Comparison of ENCODE assay signal across 8 cellular contexts in genomic region chr22:50622723-50623327, GRCh38. TPM values are rescaled to one million over a fixed set of nuclear protein-coding genes. Genes with fewer than 3 reads are reported as not detected.
DNase-seq lines count a peak whose midpoint lies in the region; ATAC-seq and TF ChIP-seq lines count a peak whose summit lies in the region.

No MANE protein-coding gene starts in this region.

- peaks cover 44% of the 10 kb centered on the region for H3K4me1 Mint-ChIP-seq in CD14-positive monocyte

- H4K91ac ChIP-seq in IMR-90 (ENCODE audit: insufficient read depth, low read depth, low read length), result no peak overlapping the region

- BruUV-seq in IMR-90 (replicated peaks; lab: Mats Ljungman, UMichigan), result no TSS peak

- H3K9me3 Mint-ChIP-seq in CD14-positive monocyte, result peaks cover 0 to 4% (median 0%) of the 10 kb centered on the region in 7 donors

- CTCF ChIA-PET in IMR-90 (lab: Yijun Ruan, JAX), result no interaction called here

- H3K27me3 ChIP-seq in IMR-90 (ENCODE audit: control insufficient read depth, insufficient read depth, low read length), result peaks cover 2% of the 10 kb centered on the region; the same call in 1 of the 2 replicates
- no peaks in the 10 kb centered on the region for H3K27me3 ChIP-seq in RWPE2 (ENCODE audit: insufficient read depth, poor library complexity, severe bottlenecking)
- no peaks in the 10 kb centered on the region for H3K27me3 ChIP-seq in right cardiac atrium (ENCODE audit: control insufficient read depth, insufficient read depth)

- DNase-seq in CD14-positive monocyte (ENCODE audit: low spot score) (no peak), IMR-90 (no peak), RWPE2 (ENCODE audit: low spot score) (peak; percentile 56), left lobe of liver (ENCODE audit: low spot score) (peak; percentile 91), lower leg skin (ENCODE audit: low spot score in 2 of 2) (no peak), right cardiac atrium (no peak), mesenteric fat pad (ENCODE audit: low spot score) (no peak)

- peaks cover 5 to 10% (median 5%) of the 10 kb centered on the region in 3 donors for H3K27me3 Mint-ChIP-seq in CD14-positive monocyte (ENCODE audit: low read depth in 3 of 3)

- no peak overlapping the region for H3K18ac ChIP-seq in IMR-90 (ENCODE audit: low read depth, low read length)

- no peak overlapping the region for H3K4ac ChIP-seq in IMR-90 (ENCODE audit: low read depth, low read length)

- H3K36me3 ChIP-seq in IMR-90 (ENCODE audit: control insufficient read depth, insufficient read depth, low read length) (peaks cover 2% of the 10 kb centered on the region; the same call in 1 of the 2 replicates), RWPE2 (ENCODE audit: low read depth) (no peaks in the 10 kb centered on the region)

- in situ Hi-C loops in IMR-90 (cut with MboI; ENCODE audit: low sequenced_read_pairs), result no loop called here

- H4K5ac ChIP-seq in IMR-90 (ENCODE audit: low read depth, low read length), result no peak overlapping the region

- no peak overlapping the region for H2BK120ac ChIP-seq in IMR-90 (ENCODE audit: low read depth, low read length)

- H3K4me3 ChIP-seq in IMR-90 (ENCODE audit: insufficient read depth, low read depth, low read length), result no peak overlapping the region
- H3K4me3 ChIP-seq in RWPE2 (ENCODE audit: severe bottlenecking), result no peak overlapping the region
- no peak overlapping the region for H3K4me3 ChIP-seq in lower leg skin (ENCODE audit: low read depth, poor library complexity, severe bottlenecking)
- no peak overlapping the region for H3K4me3 ChIP-seq in right cardiac atrium (ENCODE audit: low read length)

- ATAC-seq in IMR-90 (ENCODE audit: low read depth) (no peak), RWPE2 (ENCODE audit: low read depth) (peak; percentile 21; the same call in 1 of the 3 replicates), left lobe of liver (peak; percentile 83), HG02763 (IDR thresholded peaks at IDR 0.05; ENCODE audit: unreplicated experiment) (no peak), right cardiac atrium (no peak)

- peaks cover 0 to 17% of the 10 kb centered on the region in 2 experiments; a peak in 1 of 4 replicates for H3K79me1 ChIP-seq in IMR-90 (ENCODE audit: low read depth in 1 of 2, low read length in 2 of 2)

- H4K20me1 ChIP-seq in IMR-90 (ENCODE audit: insufficient read depth, low read length), result peaks cover 5% of the 10 kb centered on the region

- TF ChIP-seq POLR2A in IMR-90 (IDR thresholded peaks at IDR 0.05; ENCODE audit: low read depth, low read length) (no peak), lower leg skin (IDR thresholded peaks at IDR 0.05) (no peak)

- 72% methylated on average over 11 of the region's 16 CpGs; no CpG with 5 or more reads in 1 of the 2 experiments for whole genome bisulfite sequencing in IMR-90 (ENCODE audit: extremely low coverage in 2 of 2, insufficient read length in 1 of 2), 2 experiments
- 36 to 51% methylated on average over 15 of the region's 16 CpGs for WGBS in lower leg skin, 2 donors
- WGBS in right cardiac atrium, result 68% methylated on average over 16 of the region's 16 CpGs

- 0 out of 2 replicates have a peak, but pooled peaks cover 3% of the 10 kb centered on the region for H3K9me1 ChIP-seq in IMR-90 (ENCODE audit: insufficient read depth, low read length)

- H3K27ac ChIP-seq in IMR-90 (ENCODE audit: insufficient read depth, low read length), result no peak overlapping the region
- H3K27ac ChIP-seq in RWPE2 (ENCODE audit: poor library complexity, severe bottlenecking), result peak overlapping the region; percentile 68
- no peak overlapping the region for H3K27ac ChIP-seq in right cardiac atrium (ENCODE audit: low read length)

- no peak overlapping the region for H2BK20ac ChIP-seq in IMR-90 (ENCODE audit: low read depth, low read length)

- no peak overlapping the region for H3K27ac Mint-ChIP-seq in CD14-positive monocyte

- H3K4me3 Mint-ChIP-seq in CD14-positive monocyte, result no peak overlapping the region

- H3K9ac ChIP-seq in IMR-90 (ENCODE audit: low read depth, low read length), result no peak overlapping the region

- H3K36me3 Mint-ChIP-seq in CD14-positive monocyte, result peaks cover 11 to 25% of the 10 kb centered on the region in 2 donors

- peak; percentile 9 for TF ChIP-seq CTCF in CD14-positive monocyte (IDR thresholded peaks at IDR 0.05)
- TF ChIP-seq CTCF in IMR-90 (conservative IDR thresholded peaks at IDR 0.05; ENCODE audit: low read depth, low read length), result no peak
- peak; percentile 3 for TF ChIP-seq CTCF in RWPE2 (IDR thresholded peaks at IDR 0.05; ENCODE audit: poor library complexity, severe bottlenecking)
- no peak for TF ChIP-seq CTCF in lower leg skin (IDR thresholded peaks at IDR 0.05)

- H3K4me2 ChIP-seq in IMR-90 (ENCODE audit: low read depth, low read length), result no peak overlapping the region

- intact Hi-C loops in CD14-positive monocyte (cut with micrococcal nuclease) (loop anchor here (5.0 kb wide), 4 partner anchors 61 to 371 kb away; partner anchors contain the start of genes HDAC10 (in 1 of the 2), SCO2 (in 1 of the 2) and SYCE3 (in 1 of the 2)), IMR-90 (cut with micrococcal nuclease) (loop anchor here (5.0 kb wide), 2 partner anchors 46 to 69 kb away; partner anchors contain the start of gene CPT1B), lower leg skin (cut with DNase I; ENCODE audit: low total_unique reads) (no loop called here), right cardiac atrium (cut with DNase I) (no loop called here)

- H2AFZ ChIP-seq in IMR-90 (replicated peaks; ENCODE audit: low read length, poor library complexity), result no peak overlapping the region

- no peak overlapping the region for H3K14ac ChIP-seq in IMR-90 (replicated peaks; ENCODE audit: low read depth, low read length)

- H2BK15ac ChIP-seq in IMR-90 (ENCODE audit: low read depth, low read length), result no peak overlapping the region

- POLR2A ChIA-PET in IMR-90 (lab: Charles Lee; ENCODE audit: unreplicated experiment), result no interaction called here

- TF ChIP-seq RAD21 in IMR-90 (IDR thresholded peaks at IDR 0.05; ENCODE audit: low read length), result no peak

- no peak overlapping the region for H2BK5ac ChIP-seq in IMR-90 (ENCODE audit: low read depth, low read length, poor library complexity, severe bottlenecking)

- H3K23ac ChIP-seq in IMR-90 (ENCODE audit: low read depth, low read length), result no peak overlapping the region

- H4K8ac ChIP-seq in IMR-90 (ENCODE audit: low read depth in 2 of 2, low read length in 2 of 2), result no peak overlapping the region

- dilution Hi-C loops in IMR-90 (cut with HindIII; ENCODE audit: low sequenced_read_pairs, unreplicated experiment), result no loop called here

- H2AK9ac ChIP-seq in IMR-90 (replicated peaks; ENCODE audit: low read depth, low read length, poor library complexity), result peak overlapping the region; percentile 55

- no peak overlapping the region for H3K56ac ChIP-seq in IMR-90 (ENCODE audit: extremely low read depth, insufficient read depth, low read length)

- H3K4me1 ChIP-seq in IMR-90 (ENCODE audit: control insufficient read depth, insufficient read depth, low read length) (peaks cover 10% of the 10 kb centered on the region; the same call in 1 of the 2 replicates), RWPE2 (ENCODE audit: insufficient read depth, poor library complexity, severe bottlenecking) (peaks cover 24% of the 10 kb centered on the region), right cardiac atrium (ENCODE audit: control insufficient read depth, insufficient read depth, low read length) (peaks cover 1% of the 10 kb centered on the region)

- no peak overlapping the region for H2AK5ac ChIP-seq in IMR-90 (ENCODE audit: low read depth, low read length)

- H3K9me3 ChIP-seq in IMR-90 (ENCODE audit: control insufficient read depth, insufficient read depth, low read length) (no peaks in the 10 kb centered on the region), RWPE2 (ENCODE audit: severe bottlenecking) (no peaks in the 10 kb centered on the region), right cardiac atrium (ENCODE audit: control insufficient read depth, low read length) (no peaks in the 10 kb centered on the region)

RNA-seq across cellular contexts. Expression of gene ARSA, which starts 5.1 kb away (rescaled TPM):
- polyA plus RNA-seq in CD14-positive monocyte (10 to 100 TPM; 11.9 to 12.1 TPM), IMR-90 (2012; rRNA removed) (24.2 and 30.0 TPM in 2 replicates), right cardiac atrium (35.6 TPM)
- total RNA-seq in IMR-90 (2012; rRNA removed) (3.1 and 3.4 TPM in 2 replicates), left lobe of liver (49.0 TPM), lower leg skin (10 to 100 TPM; 23.3 to 51.8 (median 30.4) TPM), right cardiac atrium (10 to 100 TPM; 30.3 to 37.0 (median 32.2) TPM), mesenteric fat pad (50.4 TPM)
- polyA plus RNA-seq in IMR-90 (2012; cell fraction: cytosol; rRNA removed), result 18.3 and 26.7 TPM in 2 replicates
- 71.9 and 207 TPM in 2 replicates for polyA plus RNA-seq in IMR-90 (2012; cell fraction: nucleus; rRNA removed; ENCODE audit: low replicate concordance)

RNA-seq across cellular contexts. Expression of gene MAPK8IP2, which starts 22.2 kb away (rescaled TPM):
- not detected for polyA plus RNA-seq in CD14-positive monocyte
- under 0.01 TPM in 2 replicates for total RNA-seq in IMR-90 (2012; rRNA removed)
- polyA plus RNA-seq in IMR-90 (2012; rRNA removed), result 0.14 and 0.22 TPM in 2 replicates
- polyA plus RNA-seq in IMR-90 (2012; cell fraction: cytosol; rRNA removed), result 0.05 and 0.29 TPM in 2 replicates
- 0.30 and 0.50 TPM in 2 replicates for polyA plus RNA-seq in IMR-90 (2012; cell fraction: nucleus; rRNA removed; ENCODE audit: low replicate concordance)
- total RNA-seq in left lobe of liver, result 0.53 TPM
- total RNA-seq in lower leg skin, result 1 to 10 TPM; 2.1 to 5.4 (median 3.6) TPM
- total RNA-seq in right cardiac atrium, result under 1 TPM; 0.28 to 0.47 (median 0.38) TPM
- polyA plus RNA-seq in right cardiac atrium, result 0.57 TPM
- 0.58 TPM for total RNA-seq in mesenteric fat pad

RNA-seq across cellular contexts. Expression of gene CHKB, which starts 40.2 kb away (rescaled TPM):
- polyA plus RNA-seq in CD14-positive monocyte (10 to 100 TPM; 29.1 to 31.3 TPM), IMR-90 (2012; rRNA removed) (35.3 and 36.9 TPM in 2 replicates), right cardiac atrium (44.5 TPM)
- total RNA-seq in IMR-90 (2012; rRNA removed) (7.2 and 8.1 TPM in 2 replicates), left lobe of liver (32.6 TPM), lower leg skin (10 to 100 TPM; 47.0 to 71.3 (median 66.4) TPM), right cardiac atrium (10 to 100 TPM; 33.9 to 63.4 (median 42.7) TPM), mesenteric fat pad (47.6 TPM)
- polyA plus RNA-seq in IMR-90 (2012; cell fraction: cytosol; rRNA removed), result 13.3 and 23.2 TPM in 2 replicates
- 222 and 243 TPM in 2 replicates for polyA plus RNA-seq in IMR-90 (2012; cell fraction: nucleus; rRNA removed; ENCODE audit: low replicate concordance)

RNA-seq across cellular contexts. Expression of gene CPT1B, which starts 44.6 kb away (rescaled TPM):
- polyA plus RNA-seq in CD14-positive monocyte (under 1 TPM in 1 of 2 donors, not detected in 1; 0.18 TPM), IMR-90 (2012; rRNA removed) (1.8 and 2.1 TPM in 2 replicates), right cardiac atrium (217 TPM)
- total RNA-seq in IMR-90 (2012; rRNA removed) (0.36 and 0.56 TPM in 2 replicates), left lobe of liver (24.7 TPM), lower leg skin (10 to 100 TPM in 1 of 4 donors, 1 to 10 TPM in 3; 4.7 to 12.0 (median 6.8) TPM), right cardiac atrium (100 to 1,000 TPM; 236 to 290 (median 263) TPM), mesenteric fat pad (10.4 TPM)
- 0.54 and 0.84 TPM in 2 replicates for polyA plus RNA-seq in IMR-90 (2012; cell fraction: cytosol; rRNA removed)
- 16.0 and 22.2 TPM in 2 replicates for polyA plus RNA-seq in IMR-90 (2012; cell fraction: nucleus; rRNA removed; ENCODE audit: low replicate concordance)

RNA-seq across cellular contexts. Expression of gene SHANK3, which starts 49.8 kb away (rescaled TPM):
- polyA plus RNA-seq in CD14-positive monocyte (not detected), IMR-90 (2012; rRNA removed) (1.5 and 2.2 TPM in 2 replicates), right cardiac atrium (20.1 TPM)
- total RNA-seq in IMR-90 (2012; rRNA removed) (0.18 and 0.28 TPM in 2 replicates), left lobe of liver (22.8 TPM), lower leg skin (1 to 10 TPM; 4.0 to 8.9 (median 6.8) TPM), right cardiac atrium (10 to 100 TPM; 18.7 to 28.9 (median 27.0) TPM), mesenteric fat pad (95.7 TPM)
- polyA plus RNA-seq in IMR-90 (2012; cell fraction: cytosol; rRNA removed), result 0.82 and 2.0 TPM in 2 replicates
- 5.9 and 11.9 TPM in 2 replicates for polyA plus RNA-seq in IMR-90 (2012; cell fraction: nucleus; rRNA removed; ENCODE audit: low replicate concordance)

Comparison
In these comparisons a context has a peak if more than half of its experiments do, and no peak if none do; other contexts are left out.
1. DNase-seq: peak in RWPE2 (single experiment) and left lobe of liver (single experiment); none in CD14-positive monocyte (single experiment), IMR-90 (single experiment), lower leg skin (0 of 2), right cardiac atrium (0 of 3) and mesenteric fat pad (single experiment).
2. CTCF ChIP-seq: peak in CD14-positive monocyte (single experiment) and RWPE2 (single experiment); none in IMR-90 (single experiment) and lower leg skin (0 of 3).
3. ATAC-seq: peak in RWPE2 (single experiment) and left lobe of liver (single experiment); none in IMR-90 (single experiment), HG02763 (single experiment) and right cardiac atrium (0 of 2).
4. intact Hi-C loops: an anchor here in CD14-positive monocyte (5.0 kb wide) and IMR-90 (5.0 kb wide); none called in lower leg skin and right cardiac atrium.